Comparison of ENCODE assay signal across 1 cellular context in the genomic region with DNA sequence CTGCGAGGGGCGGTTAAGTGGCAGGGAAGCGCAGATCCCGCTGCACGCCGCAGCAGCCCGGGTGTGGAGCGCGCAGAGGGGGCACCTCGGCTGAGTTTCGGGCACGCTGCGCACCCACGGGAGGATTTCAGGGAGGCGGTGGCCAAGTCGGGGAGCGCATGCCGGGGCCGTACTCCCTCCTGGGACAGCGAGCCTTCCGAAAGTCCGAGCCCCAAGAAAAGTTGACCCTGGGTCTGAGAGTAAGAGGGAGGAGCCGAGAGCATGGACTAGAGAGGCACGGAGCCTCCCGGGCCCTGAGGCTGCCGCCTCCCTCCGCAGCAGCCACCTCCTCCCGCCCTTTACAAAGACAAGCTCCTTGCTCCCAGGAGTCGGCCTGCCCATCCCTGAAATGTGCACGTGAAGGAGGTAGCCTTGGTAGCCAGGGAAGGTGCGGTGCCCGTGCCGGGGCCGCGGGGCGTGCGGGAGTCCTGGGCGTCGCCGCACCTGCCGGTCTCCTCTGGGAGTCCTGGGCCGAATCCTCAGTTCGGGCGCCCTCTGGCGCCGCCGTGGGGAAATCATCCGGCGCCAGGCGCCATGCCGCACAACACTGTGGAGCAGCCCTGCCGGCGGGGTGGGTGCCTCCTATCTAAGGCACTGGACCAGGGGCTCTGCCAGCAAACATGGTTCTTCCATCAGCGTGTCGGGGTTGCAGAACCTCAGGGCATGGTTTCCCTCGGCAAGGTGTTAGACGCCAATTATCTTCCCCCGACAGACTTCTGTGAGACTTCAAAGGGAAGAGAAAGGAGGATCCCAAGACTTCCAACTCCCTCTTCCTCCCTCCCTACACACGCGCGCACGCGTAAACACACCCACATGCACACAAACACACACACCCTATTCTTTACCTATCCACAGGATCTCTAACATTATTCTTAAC.
A peak's percentile ranks its signal among the peaks of the same experiment; 100 is the strongest.
TF ChIP-seq lines count a peak whose summit lies in the region.

No MANE protein-coding gene starts in this region.

TF ChIP-seq in SK-N-SH treated with all-trans-retinoic acid at 6 μM for 48 hours, 23 proteins besides CTCF, POLR2A, EP300 and RAD21 (continued from another document):
- TF ChIP-seq CSDC2 (CRISPR knock-in tag; IDR thresholded peaks at IDR 0.05) = no peak
- no peak for TF ChIP-seq PPARA (CRISPR knock-in tag; IDR thresholded peaks at IDR 0.05; ENCODE audit: borderline replicate concordance)
- peak; percentile 55; the same call in 1 of the 2 replicates for TF ChIP-seq POU6F1 (CRISPR knock-in tag; IDR thresholded peaks at IDR 0.05; ENCODE audit: borderline replicate concordance, low read depth)
- TF ChIP-seq, protein P1, sequence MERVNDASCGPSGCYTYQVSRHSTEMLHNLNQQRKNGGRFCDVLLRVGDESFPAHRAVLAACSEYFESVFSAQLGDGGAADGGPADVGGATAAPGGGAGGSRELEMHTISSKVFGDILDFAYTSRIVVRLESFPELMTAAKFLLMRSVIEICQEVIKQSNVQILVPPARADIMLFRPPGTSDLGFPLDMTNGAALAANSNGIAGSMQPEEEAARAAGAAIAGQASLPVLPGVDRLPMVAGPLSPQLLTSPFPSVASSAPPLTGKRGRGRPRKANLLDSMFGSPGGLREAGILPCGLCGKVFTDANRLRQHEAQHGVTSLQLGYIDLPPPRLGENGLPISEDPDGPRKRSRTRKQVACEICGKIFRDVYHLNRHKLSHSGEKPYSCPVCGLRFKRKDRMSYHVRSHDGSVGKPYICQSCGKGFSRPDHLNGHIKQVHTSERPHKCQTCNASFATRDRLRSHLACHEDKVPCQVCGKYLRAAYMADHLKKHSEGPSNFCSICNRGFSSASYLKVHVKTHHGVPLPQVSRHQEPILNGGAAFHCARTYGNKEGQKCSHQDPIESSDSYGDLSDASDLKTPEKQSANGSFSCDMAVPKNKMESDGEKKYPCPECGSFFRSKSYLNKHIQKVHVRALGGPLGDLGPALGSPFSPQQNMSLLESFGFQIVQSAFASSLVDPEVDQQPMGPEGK (CRISPR knock-in tag; IDR thresholded peaks at IDR 0.05; ENCODE audit: borderline replicate concordance) = no peak
- TF ChIP-seq ZC3H10 (CRISPR knock-in tag; IDR thresholded peaks at IDR 0.05) = no peak
- TF ChIP-seq ZNF8 (CRISPR knock-in tag; IDR thresholded peaks at IDR 0.05) = no peak
- TF ChIP-seq ISL1 (CRISPR knock-in tag; IDR thresholded peaks at IDR 0.05) = no peak
- no peak for TF ChIP-seq TCF4 (CRISPR knock-in tag; IDR thresholded peaks at IDR 0.05; ENCODE audit: borderline replicate concordance)
- no peak for TF ChIP-seq OSR1 (CRISPR knock-in tag; IDR thresholded peaks at IDR 0.05)
- TF ChIP-seq, protein P2, sequence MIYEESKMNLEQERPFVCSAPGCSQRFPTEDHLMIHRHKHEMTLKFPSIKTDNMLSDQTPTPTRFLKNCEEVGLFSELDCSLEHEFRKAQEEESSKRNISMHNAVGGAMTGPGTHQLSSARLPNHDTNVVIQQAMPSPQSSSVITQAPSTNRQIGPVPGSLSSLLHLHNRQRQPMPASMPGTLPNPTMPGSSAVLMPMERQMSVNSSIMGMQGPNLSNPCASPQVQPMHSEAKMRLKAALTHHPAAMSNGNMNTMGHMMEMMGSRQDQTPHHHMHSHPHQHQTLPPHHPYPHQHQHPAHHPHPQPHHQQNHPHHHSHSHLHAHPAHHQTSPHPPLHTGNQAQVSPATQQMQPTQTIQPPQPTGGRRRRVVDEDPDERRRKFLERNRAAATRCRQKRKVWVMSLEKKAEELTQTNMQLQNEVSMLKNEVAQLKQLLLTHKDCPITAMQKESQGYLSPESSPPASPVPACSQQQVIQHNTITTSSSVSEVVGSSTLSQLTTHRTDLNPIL (CRISPR knock-in tag; IDR thresholded peaks at IDR 0.05; ENCODE audit: low read depth) = no peak
- TF ChIP-seq ARNTL (CRISPR knock-in tag; IDR thresholded peaks at IDR 0.05; ENCODE audit: borderline replicate concordance, low read depth) = no peak
- TF ChIP-seq TSHZ2 (CRISPR knock-in tag; IDR thresholded peaks at IDR 0.05) = peak; percentile 31; the same call in 1 of the 2 replicates
- TF ChIP-seq BACH2 (CRISPR knock-in tag; IDR thresholded peaks at IDR 0.05; ENCODE audit: borderline replicate concordance) = no peak; the same call in 1 of the 2 replicates
- TF ChIP-seq GLIS3 (CRISPR knock-in tag; IDR thresholded peaks at IDR 0.05) = no peak
- no peak for TF ChIP-seq TOX (CRISPR knock-in tag; IDR thresholded peaks at IDR 0.05; ENCODE audit: borderline replicate concordance)
- 0 out of 2 replicates have a peak, but pooled peaks have one; percentile 16 for TF ChIP-seq ZFP3 (CRISPR knock-in tag; IDR thresholded peaks at IDR 0.05)
TF ChIP-seq in SK-N-SH treated with all-trans-retinoic acid at 6 μM for 48 hours: peak in this region for 4.
